In genomic region chr9:99199938-99200539, GRCh38 we compare ENCODE assay signal across 21 cellular contexts. TPM values are rescaled to one million over a fixed set of nuclear protein-coding genes. Genes with fewer than 3 reads are reported as not detected.
DNase-seq lines count a peak whose midpoint lies in the region; ATAC-seq, FAIRE-seq and TF ChIP-seq lines count a peak whose summit lies in the region.
"Had no signal": no experiment of that assay in that cellular context is flagged by ENCODE, and none has a peak within 500 bp of the region (broad histone marks: within the 10 kb centered on the region; RNA-seq: fewer than 3 reads in every experiment).

No MANE protein-coding gene starts in this region.

- H3K27me3 ChIP-seq in K562 (ENCODE audit: control insufficient read depth in 2 of 2, insufficient read depth in 2 of 2, low read length in 2 of 2): peaks cover 27 to 29% of the 10 kb centered on the region in 2 experiments
- H3K27me3 ChIP-seq: heart right ventricle, testis had no signal

- H3K9me1 ChIP-seq in K562 (ENCODE audit: control insufficient read depth, insufficient read depth, low read length): no peaks in the 10 kb centered on the region

- FAIRE-seq in K562 (lab: Jason Lieb, UNC): no peak
- FAIRE-seq: astrocyte, small intestine had no signal

- no peak for TF ChIP-seq CTCF in K562 (IDR thresholded peaks at IDR 0.05 in 2 of 3, conservative IDR thresholded peaks at IDR 0.05 in 1 of 3; ENCODE audit: insufficient read depth in 2 of 3, low read depth in 1 of 3, low read length in 3 of 3)

- H3K4me3 ChIP-seq in K562: no peak overlapping the region
- H3K4me3 ChIP-seq: heart right ventricle, testis had no signal

- no peak overlapping the region for H3K9ac ChIP-seq in K562 (ENCODE audit: insufficient read depth in 1 of 2, low read depth in 2 of 2, low read length in 2 of 2)

- H3K79me2 ChIP-seq in K562 (ENCODE audit: control insufficient read depth, insufficient read depth, low read length): no peaks in the 10 kb centered on the region

- ATAC-seq in GM18861 (IDR thresholded peaks at IDR 0.05; ENCODE audit: unreplicated experiment): peak; percentile 61
- no peak; the same call in 2 of the 3 replicates for ATAC-seq in K562
- no peak for ATAC-seq in HG03457 (IDR thresholded peaks at IDR 0.05; ENCODE audit: unreplicated experiment)
- ATAC-seq: heart right ventricle had no signal

- DNase-seq in DMS53 treated with DMSO at 0.1 percent for 48 hours (lab: John Stamatoyannopoulos, UW; ENCODE audit: unreplicated experiment) (peak; percentile 19), NCI-H2107 (lab: John Stamatoyannopoulos, UW) (peak; percentile 39), K562 (ENCODE audit: extremely low read depth in 1 of 4, low spot score in 3 of 4) (no peak), DMS79 (lab: John Stamatoyannopoulos, UW) (no peak)
- no peak for DNase-seq in activated effector memory CD4-positive, alpha-beta T cell treated with anti-CD3 and anti-CD28 coated beads, Interleukin-2, amount 50 U/mL, for 16 hours
- DNase-seq: activated CD4-positive, alpha-beta T cell treated with anti-CD3 and anti-CD28 coated beads, Interleukin-2, amount 10 ng/mL, durations not matched to agents 7 days and 5 days; CD4-positive, alpha-beta T cell; DND-41; heart right ventricle; KG1; MV-4-11; naive B cell; SHP77 treated with DMSO at 0.1 percent for 48 hours; small intestine; stimulated activated CD4-positive, alpha-beta T cell treated with anti-CD3 and anti-CD28 coated beads, Interleukin-2, amount 100 ng/mL, for 24 hours; stimulated activated naive CD4-positive, alpha-beta T cell; testis had no signal

- no peaks in the 10 kb centered on the region; a peak in 1 of 5 replicates for H3K4me1 ChIP-seq in K562 (replicated peaks in 1 of 2; ENCODE audit: control insufficient read depth in 2 of 2, insufficient read depth in 2 of 2, low read length in 2 of 2)
- H3K4me1 ChIP-seq: heart right ventricle, testis had no signal

- H3K36me3 ChIP-seq in K562 (ENCODE audit: control insufficient read depth, insufficient read depth, low read length): no peaks in the 10 kb centered on the region
- H3K36me3 ChIP-seq: heart right ventricle had no signal

- POLR2A ChIA-PET in K562 (lab: Yijun Ruan, JAX): interaction anchor here (0.6 to 1.2 kb wide), 4 partner anchors 14 to 378 kb away, joined by 3 to 4 read pairs (median 4); no protein-coding TSS in a partner anchor

- H3K4me2 ChIP-seq in K562 (ENCODE audit: insufficient read depth, low read length): no peak overlapping the region

- no peaks in the 10 kb centered on the region for H3K9me3 ChIP-seq in K562 (replicated peaks; ENCODE audit: control insufficient read depth, insufficient read depth, low read depth, low read length)
- H3K9me3 ChIP-seq: testis had no signal

- no TSS peak for BruUV-seq in K562 (replicated peaks; lab: Mats Ljungman, UMichigan)

- in situ Hi-C loops in K562 (cut with MboI): loop anchor here (10.0 kb wide), 1 partner anchor 165 kb away; no protein-coding TSS in a partner anchor

- intact Hi-C loops in K562 (cut with micrococcal nuclease): no loop called here

- H2AFZ ChIP-seq in K562 (ENCODE audit: low read depth, low read length): no peak overlapping the region; the same call in 1 of the 2 replicates

- TF ChIP-seq EP300 in K562 (IDR thresholded peaks at IDR 0.05; ENCODE audit: low read length): no peak

- 7% methylated on average over 8 of the region's 8 CpGs for WGBS in K562 (ENCODE audit: insufficient coverage, low coverage, missing lambda C conversion rate)

- no peak overlapping the region for H3K27ac ChIP-seq in K562 (ENCODE audit: extremely low read depth, low read depth, low read length)
- H3K27ac ChIP-seq: epithelial cell of prostate, heart right ventricle, testis had no signal

- CTCF ChIA-PET in K562 (lab: Yijun Ruan, JAX; ENCODE audit: low intra/inter-chr PET ratio): no interaction called here

- H4K20me1 ChIP-seq in K562 (replicated peaks; ENCODE audit: control insufficient read depth, insufficient read depth, low read length): no peaks in the 10 kb centered on the region

- TF ChIP-seq POLR2A in K562 (conservative IDR thresholded peaks at IDR 0.05): no peak

- no peak for TF ChIP-seq RAD21 in K562 (CRISPR knock-in tag; conservative IDR thresholded peaks at IDR 0.05 in 1 of 2, IDR thresholded peaks at IDR 0.05 in 1 of 2)

TF ChIP-seq in K562, 482 proteins besides CTCF, POLR2A, EP300 and RAD21:
- no peak for TF ChIP-seq XRCC3 (IDR thresholded peaks at IDR 0.05)
- TF ChIP-seq SPI1 (IDR thresholded peaks at IDR 0.05; ENCODE audit: borderline replicate concordance, low read depth, low read length): peak; percentile 98
- TF ChIP-seq SMC3 (conservative IDR thresholded peaks at IDR 0.05; ENCODE audit: insufficient read depth, low read depth, low read length): no peak
- TF ChIP-seq HIVEP1 (CRISPR knock-in tag; IDR thresholded peaks at IDR 0.05): no peak

RNA-seq across cellular contexts. Expression of gene ALG2, which starts 21.7 kb away (rescaled TPM):
- 32.6 and 41.8 TPM in 2 replicates for total RNA-seq in K562 (2011; cell fraction: chromatin; rRNA removed; ENCODE audit: low replicate concordance)
- 42.9 and 43.7 TPM in 2 replicates for total RNA-seq in K562 (2011; cell fraction: nucleolus; rRNA removed)
- total RNA-seq in K562 (2011; cell fraction: nucleoplasm; rRNA removed): 40.1 and 41.9 TPM in 2 replicates
- total RNA-seq in K562 (2014; rRNA removed) (17.8 and 20.6 TPM in 2 replicates), K562 (2014; rRNA removed; fragmentation: Illumina TruSeq; extraction: Trizol) (24.3 and 24.7 TPM in 2 replicates), K562 (2015; rRNA removed; fragmentation: Illumina TruSeq; extraction: Trizol) (23.8 and 25.2 TPM in 2 replicates), K562 (2021) (17.2 and 18.2 TPM in 2 replicates)
- polyA plus RNA-seq in K562 (2011; rRNA removed) (41.9 and 44.4 TPM in 2 replicates), K562 (2014; fragmentation: Illumina TruSeq; extraction: Trizol) (23.7 and 28.7 TPM in 2 replicates), K562 (2014; fragmentation: Nextera tagmentation; extraction: Ambion mirVana) (1 to 10 TPM; 4.9 to 7.3 TPM), K562 (2014; rRNA removed) (18.1 and 20.2 TPM in 2 replicates)
- polyA plus RNA-seq in K562 (2011; cell fraction: cytosol; rRNA removed): 25.6 and 30.4 TPM in 2 replicates
- polyA plus RNA-seq in K562 (2011; cell fraction: nucleus; rRNA removed): 34.9 and 41.2 TPM in 2 replicates
- 15.8 and 24.9 TPM in 2 replicates for polyA plus RNA-seq in K562 (2012)
- 27.3 and 28.5 TPM in 2 replicates for polyA minus RNA-seq in K562 (2011; rRNA and poly(A)+ RNA removed)
- polyA minus RNA-seq in K562 (2011; cell fraction: cytosol; rRNA and poly(A)+ RNA removed): 11.8 and 12.3 TPM in 2 replicates
- polyA minus RNA-seq in K562 (2011; cell fraction: nucleus; rRNA and poly(A)+ RNA removed): 13.5 and 24.4 TPM in 2 replicates

RNA-seq across cellular contexts. Expression of gene SEC61B, which starts 22.0 kb away (rescaled TPM):
- 18.6 and 28.3 TPM in 2 replicates for total RNA-seq in K562 (2011; cell fraction: chromatin; rRNA removed; ENCODE audit: low replicate concordance)
- total RNA-seq in K562 (2011; cell fraction: nucleolus; rRNA removed): 17.2 and 19.5 TPM in 2 replicates
- total RNA-seq in K562 (2011; cell fraction: nucleoplasm; rRNA removed): 33.0 and 51.6 TPM in 2 replicates
- 147 and 158 TPM in 2 replicates for total RNA-seq in K562 (2014; rRNA removed)
- 166 and 177 TPM in 2 replicates for total RNA-seq in K562 (2014; rRNA removed; fragmentation: Illumina TruSeq; extraction: Trizol)
- 218 and 221 TPM in 2 replicates for total RNA-seq in K562 (2015; rRNA removed; fragmentation: Illumina TruSeq; extraction: Trizol)
- total RNA-seq in K562 (2021): 172 and 185 TPM in 2 replicates
- 168 and 177 TPM in 2 replicates for polyA plus RNA-seq in K562 (2011; rRNA removed)
- 277 and 293 TPM in 2 replicates for polyA plus RNA-seq in K562 (2011; cell fraction: cytosol; rRNA removed)
- polyA plus RNA-seq in K562 (2011; cell fraction: nucleus; rRNA removed): 65.7 and 84.3 TPM in 2 replicates
- 336 and 342 TPM in 2 replicates for polyA plus RNA-seq in K562 (2012)
- 214 and 271 TPM in 2 replicates for polyA plus RNA-seq in K562 (2014; fragmentation: Illumina TruSeq; extraction: Trizol)
- 100 to 1,000 TPM in 1 of 2 experiments, 10 to 100 TPM in 1; 57.8 to 107 TPM for polyA plus RNA-seq in K562 (2014; fragmentation: Nextera tagmentation; extraction: Ambion mirVana)
- polyA plus RNA-seq in K562 (2014; rRNA removed): 213 and 262 TPM in 2 replicates
- 64.2 and 69.9 TPM in 2 replicates for polyA minus RNA-seq in K562 (2011; rRNA and poly(A)+ RNA removed)
- 23.0 and 34.8 TPM in 2 replicates for polyA minus RNA-seq in K562 (2011; cell fraction: cytosol; rRNA and poly(A)+ RNA removed)
- polyA minus RNA-seq in K562 (2011; cell fraction: nucleus; rRNA and poly(A)+ RNA removed): 16.8 and 28.4 TPM in 2 replicates

Comparison
In these comparisons a context has a peak if more than half of its experiments do, and no peak if none do; other contexts are left out.
1. DNase-seq: peak in DMS53 treated with DMSO at 0.1 percent for 48 hours (single experiment) and NCI-H2107 (single experiment); none in K562 (0 of 4), activated effector memory CD4-positive, alpha-beta T cell treated with anti-CD3 and anti-CD28 coated beads, Interleukin-2, amount 50 U/mL, for 16 hours (single experiment) and DMS79 (single experiment).